ENCODE assay signal across 9 cellular contexts in the genomic region with DNA sequence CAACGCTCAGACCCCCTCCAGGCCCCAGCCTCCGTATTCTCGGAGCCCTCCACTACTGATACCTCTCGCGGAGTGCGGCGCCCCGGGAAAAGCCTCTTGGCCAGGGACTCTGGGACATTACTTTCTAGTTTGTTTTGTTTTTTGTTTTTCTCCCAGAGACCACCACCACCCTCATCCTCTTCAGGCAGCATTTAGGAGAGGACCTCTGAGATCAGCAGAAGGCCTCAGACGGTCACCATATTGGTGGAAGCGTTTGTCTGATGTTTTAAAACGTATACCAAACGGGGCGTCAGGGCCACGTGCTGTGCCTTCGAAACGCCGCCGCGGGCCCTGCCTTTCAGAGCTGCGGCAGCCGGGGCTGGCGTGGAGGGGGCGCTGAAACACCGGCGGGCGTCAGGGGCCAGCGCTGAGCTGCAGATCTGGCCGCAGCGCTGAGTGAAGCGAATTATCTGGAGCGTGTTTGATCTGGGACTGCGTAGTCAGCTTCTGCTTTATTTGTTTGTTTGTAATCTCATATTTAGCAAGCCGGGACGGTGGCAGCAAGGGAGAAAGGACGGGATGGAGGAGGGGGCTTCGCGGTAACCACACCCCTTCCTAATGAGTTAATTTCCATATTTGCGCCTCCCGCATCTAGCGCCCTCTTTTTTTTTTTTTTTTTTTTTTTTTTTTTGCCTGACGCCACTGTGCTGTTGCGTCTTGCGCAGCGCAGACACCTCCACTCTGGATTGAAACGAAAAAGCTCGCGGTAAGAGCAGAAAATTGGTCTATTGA. TPM values are rescaled to one million over a fixed set of nuclear protein-coding genes. Genes with fewer than 3 reads are reported as not detected.
A peak's percentile ranks its signal among the peaks of the same experiment; 100 is the strongest.
DNase-seq lines count a peak whose midpoint lies in the region; ATAC-seq and TF ChIP-seq lines count a peak whose summit lies in the region.
"Had no signal": no experiment of that assay in that cellular context is flagged by ENCODE, and none has a peak within 500 bp of the region (broad histone marks: within the 10 kb centered on the region; RNA-seq: fewer than 3 reads in every experiment).

No MANE protein-coding gene starts in this region.

- H3K27me3 Mint-ChIP-seq in WTC11 (ENCODE audit: low read depth), result peaks cover 37% of the 10 kb centered on the region

- ATAC-seq in WTC11 (peak; percentile 37), GM18909 (IDR thresholded peaks at IDR 0.05; ENCODE audit: poor library complexity, unreplicated experiment) (no peak)

- H3K9me3 Mint-ChIP-seq in WTC11, result no peaks in the 10 kb centered on the region

- DNase-seq in NCI-H524 (lab: John Stamatoyannopoulos, UW) (peak; percentile 44 to 67), NCI-H524 treated with DMSO at 0.1 percent for 48 hours (lab: John Stamatoyannopoulos, UW) (no peak), WTC11 (ENCODE audit: low spot score) (peak; percentile 81), spleen (no peak), EL (no peak), NCI-H1105 treated with DMSO at 0.1 percent for 48 hours (lab: John Stamatoyannopoulos, UW) (no peak)
- DNase-seq: cortex of kidney had no signal

- H3K4me3 ChIP-seq in iPS-11a (ENCODE audit: low read depth, low read length), result peak overlapping the region; percentile 37
- H3K4me3 ChIP-seq in spleen, result peak overlapping the region; percentile 0 to 64 (median 42)

- H3K4me1 ChIP-seq in spleen, result peaks cover 8 to 22% (median 18%) of the 10 kb centered on the region in 6 donors

- 6 to 11% (median 8%) methylated on average over 47 of the region's 47 CpGs for WGBS in spleen, 5 donors

- CTCF ChIA-PET in WTC11 (lab: Charles Lee), result interaction anchor here (0.6 to 1.9 kb wide), 9 partner anchors 11 to 499 kb away, joined by 3 to 7 read pairs (median 4); no protein-coding TSS in a partner anchor

- no peak for TF ChIP-seq CTCF in WTC11 (IDR thresholded peaks at IDR 0.05)
- TF ChIP-seq CTCF in spleen (IDR thresholded peaks at IDR 0.05 in 8 of 11, conservative IDR thresholded peaks at IDR 0.05 in 3 of 11), result no peak

- H3K27me3 ChIP-seq in spleen (replicated peaks in 1 of 7), result peaks cover 7 to 100% (median 94%) of the 10 kb centered on the region in 7 donors

- no peak for TF ChIP-seq POLR2A in spleen (IDR thresholded peaks at IDR 0.05)

- peaks cover 2% of the 10 kb centered on the region; the same call in 1 of the 2 replicates for H3K36me3 Mint-ChIP-seq in WTC11

- no peaks in the 10 kb centered on the region for H3K36me3 ChIP-seq in spleen

- peak overlapping the region; percentile 89 for H3K27ac Mint-ChIP-seq in WTC11

- H3K4me3 Mint-ChIP-seq in WTC11, result peak overlapping the region; percentile 85

- POLR2A ChIA-PET in WTC11 (lab: Charles Lee), result interaction anchor here (0.5 to 2.4 kb wide), 10 partner anchors 8 to 469 kb away, joined by 3 to 8 read pairs (median 4); no protein-coding TSS in a partner anchor

- H3K27ac ChIP-seq in spleen, result no peak overlapping the region

- peaks cover 0 to 19% (median 0%) of the 10 kb centered on the region in 8 donors for H3K9me3 ChIP-seq in spleen

- intact Hi-C loops in spleen (cut with DNase I; ENCODE audit: low total_unique reads), result no loop called here

- H3K4me1 Mint-ChIP-seq in WTC11, result peaks cover 84% of the 10 kb centered on the region

TF ChIP-seq in WTC11, 78 proteins besides CTCF, POLR2A, EP300 and RAD21 (continues in another document):
- TF ChIP-seq, protein P1, sequence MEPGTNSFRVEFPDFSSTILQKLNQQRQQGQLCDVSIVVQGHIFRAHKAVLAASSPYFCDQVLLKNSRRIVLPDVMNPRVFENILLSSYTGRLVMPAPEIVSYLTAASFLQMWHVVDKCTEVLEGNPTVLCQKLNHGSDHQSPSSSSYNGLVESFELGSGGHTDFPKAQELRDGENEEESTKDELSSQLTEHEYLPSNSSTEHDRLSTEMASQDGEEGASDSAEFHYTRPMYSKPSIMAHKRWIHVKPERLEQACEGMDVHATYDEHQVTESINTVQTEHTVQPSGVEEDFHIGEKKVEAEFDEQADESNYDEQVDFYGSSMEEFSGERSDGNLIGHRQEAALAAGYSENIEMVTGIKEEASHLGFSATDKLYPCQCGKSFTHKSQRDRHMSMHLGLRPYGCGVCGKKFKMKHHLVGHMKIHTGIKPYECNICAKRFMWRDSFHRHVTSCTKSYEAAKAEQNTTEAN (CRISPR knock-in tag; IDR thresholded peaks at IDR 0.05), result peak; percentile 93
- TF ChIP-seq ATF1 (CRISPR knock-in tag; IDR thresholded peaks at IDR 0.05) (peak; percentile 89; the same call in 1 of the 2 replicates), MLX (CRISPR knock-in tag; IDR thresholded peaks at IDR 0.05) (no peak), GABPB1 (CRISPR knock-in tag; IDR thresholded peaks at IDR 0.05) (no peak), NFATC4 (CRISPR knock-in tag; IDR thresholded peaks at IDR 0.05) (no peak), ZNF317 (CRISPR knock-in tag; IDR thresholded peaks at IDR 0.05; ENCODE audit: borderline replicate concordance, low read depth) (no peak), ZNF396 (CRISPR knock-in tag; IDR thresholded peaks at IDR 0.05; ENCODE audit: borderline replicate concordance) (no peak), ZBTB21 (CRISPR knock-in tag; IDR thresholded peaks at IDR 0.05; ENCODE audit: borderline replicate concordance) (peak; percentile 82), TP53 (CRISPR knock-in tag; IDR thresholded peaks at IDR 0.05) (peak; percentile 91), PRDM15 (CRISPR knock-in tag; IDR thresholded peaks at IDR 0.05) (no peak), MYBL2 (CRISPR knock-in tag; IDR thresholded peaks at IDR 0.05) (peak; percentile 95; the same call in 1 of the 2 replicates)
- TF ChIP-seq, protein P2, sequence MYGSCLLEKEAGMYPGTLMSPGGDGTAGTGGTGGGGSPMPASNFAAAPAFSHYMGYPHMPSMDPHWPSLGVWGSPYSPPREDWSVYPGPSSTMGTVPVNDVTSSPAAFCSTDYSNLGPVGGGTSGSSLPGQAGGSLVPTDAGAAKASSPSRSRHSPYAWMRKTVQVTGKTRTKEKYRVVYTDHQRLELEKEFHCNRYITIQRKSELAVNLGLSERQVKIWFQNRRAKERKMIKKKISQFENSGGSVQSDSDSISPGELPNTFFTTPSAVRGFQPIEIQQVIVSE (CRISPR knock-in tag; IDR thresholded peaks at IDR 0.05; ENCODE audit: borderline replicate concordance), result no peak
- TF ChIP-seq, protein P3, sequence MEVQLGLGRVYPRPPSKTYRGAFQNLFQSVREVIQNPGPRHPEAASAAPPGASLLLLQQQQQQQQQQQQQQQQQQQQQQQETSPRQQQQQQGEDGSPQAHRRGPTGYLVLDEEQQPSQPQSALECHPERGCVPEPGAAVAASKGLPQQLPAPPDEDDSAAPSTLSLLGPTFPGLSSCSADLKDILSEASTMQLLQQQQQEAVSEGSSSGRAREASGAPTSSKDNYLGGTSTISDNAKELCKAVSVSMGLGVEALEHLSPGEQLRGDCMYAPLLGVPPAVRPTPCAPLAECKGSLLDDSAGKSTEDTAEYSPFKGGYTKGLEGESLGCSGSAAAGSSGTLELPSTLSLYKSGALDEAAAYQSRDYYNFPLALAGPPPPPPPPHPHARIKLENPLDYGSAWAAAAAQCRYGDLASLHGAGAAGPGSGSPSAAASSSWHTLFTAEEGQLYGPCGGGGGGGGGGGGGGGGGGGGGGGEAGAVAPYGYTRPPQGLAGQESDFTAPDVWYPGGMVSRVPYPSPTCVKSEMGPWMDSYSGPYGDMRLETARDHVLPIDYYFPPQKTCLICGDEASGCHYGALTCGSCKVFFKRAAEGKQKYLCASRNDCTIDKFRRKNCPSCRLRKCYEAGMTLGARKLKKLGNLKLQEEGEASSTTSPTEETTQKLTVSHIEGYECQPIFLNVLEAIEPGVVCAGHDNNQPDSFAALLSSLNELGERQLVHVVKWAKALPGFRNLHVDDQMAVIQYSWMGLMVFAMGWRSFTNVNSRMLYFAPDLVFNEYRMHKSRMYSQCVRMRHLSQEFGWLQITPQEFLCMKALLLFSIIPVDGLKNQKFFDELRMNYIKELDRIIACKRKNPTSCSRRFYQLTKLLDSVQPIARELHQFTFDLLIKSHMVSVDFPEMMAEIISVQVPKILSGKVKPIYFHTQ (CRISPR knock-in tag; IDR thresholded peaks at IDR 0.05), result no peak

RNA-seq across cellular contexts. Expression of gene SOX2, which starts 14.8 kb away (rescaled TPM):
- total RNA-seq in WTC11 (2021) (189 to 245 TPM (median 239 TPM) in 3 replicates), spleen (under 1 TPM in 2 of 7 donors, not detected in 5; 0.10 to 0.43 TPM)
- polyA plus RNA-seq in spleen, result under 1 TPM; 0.02 to 0.54 (median 0.05) TPM

Comparison
In these comparisons a context has a peak if more than half of its experiments do, and no peak if none do; other contexts are left out.
1. DNase-seq: peak in NCI-H524 (2 of 2) and WTC11 (single experiment); none in NCI-H524 treated with DMSO at 0.1 percent for 48 hours (single experiment), spleen (single experiment), EL (single experiment) and NCI-H1105 treated with DMSO at 0.1 percent for 48 hours (single experiment).
2. RNA of gene SOX2, which starts 14.8 kb away (total RNA-seq): 189 to 245 TPM in WTC11; 0.10 to 0.43 TPM in spleen; every median in the first group is over 100 times any median in the second.